23 cellular contexts compared by ENCODE assay signal in genomic region chr22:25086902-25087282, GRCh38.
DNase-seq lines count a peak whose midpoint lies in the region; ATAC-seq and TF ChIP-seq lines count a peak whose summit lies in the region.
"Had no signal": no experiment of that assay in that cellular context is flagged by ENCODE, and none has a peak within 500 bp of the region (broad histone marks: within the 10 kb centered on the region; RNA-seq: fewer than 3 reads in every experiment).

No MANE protein-coding gene starts in this region.

- TF ChIP-seq CTCF in left ventricle myocardium inferior (IDR thresholded peaks at IDR 0.05; ENCODE audit: borderline replicate concordance) (no peak), endothelial cell (IDR thresholded peaks at IDR 0.05; ENCODE audit: unreplicated experiment) (no peak), tibial artery (IDR thresholded peaks at IDR 0.05) (no peak), OCI-LY7 (conservative IDR thresholded peaks at IDR 0.05; ENCODE audit: low read length) (no peak)

- H3K27me3 Mint-ChIP-seq in activated T-helper 1 cell treated with anti-CD3 and anti-CD28 coated beads, Interleukin-12 subunit alpha, Interleukin-12 subunit beta, Interleukin-2, Interleukin-4 antibody, amounts not matched to agents 30 ng/mL and 10 ng/mL and 1 ng/mL, durations not matched to agents 14 hours and 24 hours and 36 hours (ENCODE audit: insufficient read depth), result no peaks in the 10 kb centered on the region
- peaks cover 2% of the 10 kb centered on the region for H3K27me3 Mint-ChIP-seq in endothelial cell (ENCODE audit: unreplicated experiment)
- H3K27me3 Mint-ChIP-seq: CD4-positive, alpha-beta memory T cell had no signal

- H3K9me3 ChIP-seq in left ventricle myocardium inferior (replicated peaks) (no peaks in the 10 kb centered on the region), tibial artery (no peaks in the 10 kb centered on the region), OCI-LY7 (ENCODE audit: low read length) (no peaks in the 10 kb centered on the region)
- H3K9me3 ChIP-seq: transverse colon had no signal

- peaks cover 17% of the 10 kb centered on the region for H3K36me3 Mint-ChIP-seq in activated T-helper 1 cell treated with anti-CD3 and anti-CD28 coated beads, Interleukin-12 subunit alpha, Interleukin-12 subunit beta, Interleukin-2, Interleukin-4 antibody, amounts not matched to agents 30 ng/mL and 10 ng/mL and 1 ng/mL, durations not matched to agents 14 hours and 24 hours and 36 hours (ENCODE audit: low read depth)
- H3K36me3 Mint-ChIP-seq in endothelial cell (ENCODE audit: low read depth, unreplicated experiment), result no peaks in the 10 kb centered on the region
- H3K36me3 Mint-ChIP-seq: CD4-positive, alpha-beta memory T cell had no signal

- no peaks in the 10 kb centered on the region for H3K79me2 ChIP-seq in OCI-LY7 (ENCODE audit: insufficient read depth, low read depth, low read length)

- H3K36me3 ChIP-seq in left ventricle myocardium inferior, result no peaks in the 10 kb centered on the region
- no peaks in the 10 kb centered on the region for H3K36me3 ChIP-seq in tibial artery
- H3K36me3 ChIP-seq in OCI-LY7 (ENCODE audit: insufficient read depth, low read length), result no peaks in the 10 kb centered on the region
- H3K36me3 ChIP-seq: transverse colon had no signal

- DNase-seq in left ventricle myocardium inferior (no peak), Right ventricle myocardium inferior (ENCODE audit: missing footprints) (no peak), endothelial cell (ENCODE audit: low spot score) (no peak), tibial artery (no peak), anterior cingulate cortex (lab: John Stamatoyannopoulos, UW) (no peak), OCI-LY7 (ENCODE audit: low spot score) (no peak)
- no peak for DNase-seq in activated T-helper 1 cell treated with anti-CD3 and anti-CD28 coated beads, Interleukin-12 subunit alpha, Interleukin-12 subunit beta, Interleukin-2, Interleukin-4 antibody, amounts not matched to agents 30 ng/mL and 10 ng/mL and 1 ng/mL, durations not matched to agents 14 hours and 24 hours and 36 hours (ENCODE audit: low spot score)
- DNase-seq: activated naive CD4-positive, alpha-beta T cell; activated T-cell treated with anti-CD3 and anti-CD28 coated beads for 4 hours; amygdala; CD4-positive, alpha-beta memory T cell; HCEC 1CT; head of caudate nucleus; left colon; mesendoderm; NCI-H1105; NCI-H1930; stimulated activated CD4-positive, alpha-beta T cell treated with anti-CD3 and anti-CD28 coated beads, Interleukin-2, amount 100 ng/mL, for 48 hours; stimulated activated naive CD4-positive, alpha-beta T cell treated with Interleukin-2 at 50 U/mL for 16 hours; T-helper 2 cell; transverse colon had no signal

- intact Hi-C loops in left ventricle myocardium inferior (cut with micrococcal nuclease) (no loop called here), Right ventricle myocardium inferior (cut with DNase I) (no loop called here), tibial artery (cut with DNase I; ENCODE audit: low total_unique reads) (no loop called here), OCI-LY7 (cut with micrococcal nuclease; ENCODE audit: unreplicated experiment) (loop anchor here (10.0 kb wide), 1 partner anchor 248 kb away; no protein-coding TSS in a partner anchor)
- intact Hi-C loops in activated T-helper 1 cell treated with anti-CD3 and anti-CD28 coated beads, Interleukin-12 subunit alpha, Interleukin-12 subunit beta, Interleukin-2, Interleukin-4 antibody, amounts not matched to agents 30 ng/mL and 10 ng/mL and 1 ng/mL, durations not matched to agents 14 hours and 24 hours and 36 hours (cut with micrococcal nuclease), result loop anchor here (1.0 to 2.0 kb wide), 5 partner anchors 11 to 1586 kb away; no protein-coding TSS in a partner anchor

- H3K9me2 ChIP-seq in OCI-LY7 (ENCODE audit: insufficient read depth, low read length), result no peaks in the 10 kb centered on the region

- H3K9me3 Mint-ChIP-seq in activated T-helper 1 cell treated with anti-CD3 and anti-CD28 coated beads, Interleukin-12 subunit alpha, Interleukin-12 subunit beta, Interleukin-2, Interleukin-4 antibody, amounts not matched to agents 30 ng/mL and 10 ng/mL and 1 ng/mL, durations not matched to agents 14 hours and 24 hours and 36 hours, result no peaks in the 10 kb centered on the region
- H3K9me3 Mint-ChIP-seq in endothelial cell (ENCODE audit: unreplicated experiment), result no peaks in the 10 kb centered on the region
- H3K9me3 Mint-ChIP-seq: CD4-positive, alpha-beta memory T cell had no signal

- H3K4me3 Mint-ChIP-seq in activated T-helper 1 cell treated with anti-CD3 and anti-CD28 coated beads, Interleukin-12 subunit alpha, Interleukin-12 subunit beta, Interleukin-2, Interleukin-4 antibody, amounts not matched to agents 30 ng/mL and 10 ng/mL and 1 ng/mL, durations not matched to agents 14 hours and 24 hours and 36 hours, result no peak overlapping the region
- no peak overlapping the region for H3K4me3 Mint-ChIP-seq in endothelial cell (ENCODE audit: unreplicated experiment)
- H3K4me3 Mint-ChIP-seq: CD4-positive, alpha-beta memory T cell had no signal

- H3K27ac Mint-ChIP-seq in activated T-helper 1 cell treated with anti-CD3 and anti-CD28 coated beads, Interleukin-12 subunit alpha, Interleukin-12 subunit beta, Interleukin-2, Interleukin-4 antibody, amounts not matched to agents 30 ng/mL and 10 ng/mL and 1 ng/mL, durations not matched to agents 14 hours and 24 hours and 36 hours, result peak overlapping the region; percentile 72
- H3K27ac Mint-ChIP-seq in endothelial cell (ENCODE audit: unreplicated experiment), result peak overlapping the region; percentile 72

- CTCF ChIA-PET in OCI-LY7 (lab: Charles Lee; ENCODE audit: unreplicated experiment), result no interaction called here

- H4K20me1 ChIP-seq in OCI-LY7 (ENCODE audit: insufficient read depth, low read length), result no peaks in the 10 kb centered on the region

- no peak overlapping the region for H3K4me2 ChIP-seq in OCI-LY7 (ENCODE audit: low read length)

- H3K4me1 ChIP-seq in left ventricle myocardium inferior (peaks cover 75% of the 10 kb centered on the region), tibial artery (peaks cover 0 to 97% (median 64%) of the 10 kb centered on the region in 4 donors), OCI-LY7 (ENCODE audit: insufficient read depth, low read length, poor library complexity, severe bottlenecking) (peaks cover 9% of the 10 kb centered on the region)

- H3K27ac ChIP-seq in left ventricle myocardium inferior (replicated peaks) (peak overlapping the region; percentile 71), tibial artery (peak overlapping the region; percentile 72 to 93), OCI-LY7 (ENCODE audit: low read depth, low read length, poor library complexity, severe bottlenecking) (no peak overlapping the region)
- H3K27ac ChIP-seq: epithelial cell of prostate, SK-N-MC, transverse colon had no signal

- H3K27me3 ChIP-seq in left ventricle myocardium inferior (ENCODE audit: low read depth) (no peaks in the 10 kb centered on the region), tibial artery (no peaks in the 10 kb centered on the region)
- H3K27me3 ChIP-seq: transverse colon had no signal

- no peak overlapping the region for H2AFZ ChIP-seq in OCI-LY7 (ENCODE audit: low read length)

- no TSS peak for BruUV-seq in OCI-LY7 (replicated peaks; lab: Mats Ljungman, UMichigan)

- no peak for ATAC-seq in Right ventricle myocardium inferior

- POLR2A ChIA-PET in OCI-LY7 (lab: Charles Lee), result interaction anchor here (0.5 to 0.6 kb wide), 2 partner anchors 360 to 1411 kb away, joined by 3 to 6 read pairs; no protein-coding TSS in a partner anchor

- peaks cover 64% of the 10 kb centered on the region for H3K4me1 Mint-ChIP-seq in activated T-helper 1 cell treated with anti-CD3 and anti-CD28 coated beads, Interleukin-12 subunit alpha, Interleukin-12 subunit beta, Interleukin-2, Interleukin-4 antibody, amounts not matched to agents 30 ng/mL and 10 ng/mL and 1 ng/mL, durations not matched to agents 14 hours and 24 hours and 36 hours (ENCODE audit: low read depth)
- H3K4me1 Mint-ChIP-seq in endothelial cell (ENCODE audit: unreplicated experiment), result peaks cover 40% of the 10 kb centered on the region

- no peak overlapping the region for H3K4me3 ChIP-seq in left ventricle myocardium inferior
- H3K4me3 ChIP-seq in tibial artery, result no peak overlapping the region
- no peak overlapping the region for H3K4me3 ChIP-seq in OCI-LY7 (ENCODE audit: low read depth, low read length, poor library complexity, severe bottlenecking)
- H3K4me3 ChIP-seq: SK-N-MC, transverse colon had no signal

Comparison
In these comparisons a context has a peak if more than half of its experiments do, and no peak if none do; other contexts are left out.
1. intact Hi-C loops: an anchor here in activated T-helper 1 cell treated with anti-CD3 and anti-CD28 coated beads, Interleukin-12 subunit alpha, Interleukin-12 subunit beta, Interleukin-2, Interleukin-4 antibody, amounts not matched to agents 30 ng/mL and 10 ng/mL and 1 ng/mL, durations not matched to agents 14 hours and 24 hours and 36 hours (1.0 to 2.0 kb wide) and OCI-LY7 (10.0 kb wide); none called in left ventricle myocardium inferior, Right ventricle myocardium inferior and tibial artery.